In the genomic region with DNA sequence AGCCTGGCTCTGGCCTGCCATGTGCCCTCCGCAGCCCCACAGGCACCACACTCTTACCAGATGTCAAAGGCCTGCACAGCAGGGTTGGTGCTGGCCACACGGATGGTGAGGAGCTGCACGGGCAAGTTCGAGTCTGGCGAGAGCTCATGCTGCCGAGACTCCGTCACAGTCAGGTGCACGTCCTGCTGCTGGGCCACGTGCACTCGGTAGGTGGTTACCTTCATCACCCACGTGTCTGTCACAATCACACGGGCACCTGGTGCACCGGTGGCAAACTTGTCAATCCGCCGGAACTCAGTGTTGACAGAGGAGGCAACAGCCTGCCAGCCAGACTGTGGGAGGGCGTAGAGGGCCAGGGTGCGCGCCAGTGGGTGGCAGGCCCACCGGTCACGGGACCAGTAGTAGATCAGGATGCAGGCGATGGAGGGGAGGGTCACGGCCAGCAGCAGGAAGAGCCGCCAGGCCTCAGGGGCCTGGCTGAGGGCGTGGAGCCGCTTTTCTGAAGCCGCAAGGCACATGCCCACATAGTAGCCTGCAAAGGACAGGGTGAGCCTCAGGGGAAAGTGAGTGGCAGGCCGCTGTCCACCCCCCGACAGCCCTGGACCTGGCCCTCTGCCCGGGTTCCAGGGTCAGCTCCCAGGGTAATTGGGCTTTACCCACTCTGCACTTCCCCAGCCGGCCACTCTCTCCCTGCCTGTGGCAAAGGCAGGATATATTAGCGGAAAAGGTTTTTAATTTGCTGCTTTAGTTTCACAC, we compare ENCODE assay signal across 10 cellular contexts. TPM values are rescaled to one million over a fixed set of nuclear protein-coding genes. Genes with fewer than 3 reads are reported as not detected.
DNase-seq lines count a peak whose midpoint lies in the region; ATAC-seq and TF ChIP-seq lines count a peak whose summit lies in the region.
"Had no signal": no experiment of that assay in that cellular context is flagged by ENCODE, and none has a peak within 500 bp of the region (broad histone marks: within the 10 kb centered on the region; RNA-seq: fewer than 3 reads in every experiment).

No MANE protein-coding gene starts in this region.

- no peaks in the 10 kb centered on the region for H3K27me3 ChIP-seq in endodermal cell (ENCODE audit: control insufficient read depth, insufficient read depth, low read length, poor library complexity, severe bottlenecking)
- H3K27me3 ChIP-seq in prostate gland (replicated peaks; ENCODE audit: insufficient read depth): no peaks in the 10 kb centered on the region
- H3K27me3 ChIP-seq: dorsolateral prefrontal cortex had no signal

- peak overlapping the region; percentile 84 for H3K4me3 Mint-ChIP-seq in activated CD4-positive, alpha-beta T cell treated with anti-CD3 and anti-CD28 coated beads for 36 hours
- H3K4me3 Mint-ChIP-seq in endodermal cell: peak overlapping the region; percentile 93

- H3K9me3 ChIP-seq in endodermal cell (ENCODE audit: control insufficient read depth, low read length) (no peaks in the 10 kb centered on the region), prostate gland (no peaks in the 10 kb centered on the region)

- H3K9me3 Mint-ChIP-seq in activated CD4-positive, alpha-beta T cell treated with anti-CD3 and anti-CD28 coated beads for 36 hours (ENCODE audit: low read depth): no peaks in the 10 kb centered on the region
- no peaks in the 10 kb centered on the region for H3K9me3 Mint-ChIP-seq in endodermal cell

- no peaks in the 10 kb centered on the region for H3K27me3 Mint-ChIP-seq in activated CD4-positive, alpha-beta T cell treated with anti-CD3 and anti-CD28 coated beads for 36 hours
- no peaks in the 10 kb centered on the region for H3K27me3 Mint-ChIP-seq in endodermal cell (ENCODE audit: insufficient read depth)

- H3K4me1 Mint-ChIP-seq in activated CD4-positive, alpha-beta T cell treated with anti-CD3 and anti-CD28 coated beads for 36 hours: peaks cover 51% of the 10 kb centered on the region
- peaks cover 24% of the 10 kb centered on the region for H3K4me1 Mint-ChIP-seq in endodermal cell

- no peak for TF ChIP-seq POLR2A in NB4 (IDR thresholded peaks at IDR 0.05; ENCODE audit: extremely low read depth, insufficient read length)
- TF ChIP-seq POLR2A in prostate gland (IDR thresholded peaks at IDR 0.05): no peak

- POLR2A ChIA-PET in activated CD4-positive, alpha-beta T cell treated with anti-CD3 and anti-CD28 coated beads for 36 hours (lab: Charles Lee): no interaction called here

- intact Hi-C loops in activated CD4-positive, alpha-beta T cell treated with anti-CD3 and anti-CD28 coated beads for 36 hours (cut with DNase I, micrococcal nuclease): no loop called here
- intact Hi-C loops in prostate gland (cut with DNase I): loop anchor here (10.0 kb wide), 1 partner anchor 527 kb away; a partner anchor contains a TSS

- no peak overlapping the region for H3K27ac ChIP-seq in endodermal cell (ENCODE audit: low read depth, low read length)
- H3K27ac ChIP-seq in prostate gland: peak overlapping the region in 1 of 2 donors; percentile 58
- H3K27ac ChIP-seq: dorsolateral prefrontal cortex had no signal

- H3K36me3 Mint-ChIP-seq in activated CD4-positive, alpha-beta T cell treated with anti-CD3 and anti-CD28 coated beads for 36 hours (ENCODE audit: low read depth): peaks cover 45% of the 10 kb centered on the region
- peaks cover 9% of the 10 kb centered on the region for H3K36me3 Mint-ChIP-seq in endodermal cell (ENCODE audit: low read depth)

- peak overlapping the region; percentile 5 for H3K27ac Mint-ChIP-seq in activated CD4-positive, alpha-beta T cell treated with anti-CD3 and anti-CD28 coated beads for 36 hours
- H3K27ac Mint-ChIP-seq in endodermal cell: peak overlapping the region; percentile 4

- CTCF ChIA-PET in activated CD4-positive, alpha-beta T cell treated with anti-CD3 and anti-CD28 coated beads for 36 hours (lab: Charles Lee): interaction anchor here (1.5 to 13.1 kb wide), 3 partner anchors 12 to 92 kb away, joined by 4 to 196 read pairs (median 19); no protein-coding TSS in a partner anchor

- no peak overlapping the region for H3K9ac ChIP-seq in endodermal cell (ENCODE audit: extremely low read depth, low read length, poor library complexity, severe bottlenecking)

- no peak for TF ChIP-seq CTCF in NB4 (IDR thresholded peaks at IDR 0.05; ENCODE audit: low read depth, low read length)
- TF ChIP-seq CTCF in endodermal cell (conservative IDR thresholded peaks at IDR 0.05): no peak
- no peak for TF ChIP-seq CTCF in prostate gland (IDR thresholded peaks at IDR 0.05)

- WGBS in endodermal cell (ENCODE audit: insufficient coverage in 1 of 2, insufficient read length in 1 of 2), 2 experiments: 95 to 96% methylated on average over 31 of the region's 31 CpGs
- 77% methylated on average over 31 of the region's 31 CpGs for WGBS in prostate gland

- H3K36me3 ChIP-seq in endodermal cell (ENCODE audit: control insufficient read depth, insufficient read depth, low read length) (peaks cover 12% of the 10 kb centered on the region), prostate gland (peaks cover 0 to 3% of the 10 kb centered on the region in 2 donors)

- no peak for DNase-seq in activated CD4-positive, alpha-beta T cell treated with anti-CD3 and anti-CD28 coated beads for 36 hours
- DNase-seq in activated CD4-positive, alpha-beta T cell treated with anti-CD3 and anti-CD28 coated beads for 4 hours: no peak
- DNase-seq in NB4 (ENCODE audit: low read depth) (peak; percentile 29), endodermal cell (no peak), prostate gland (ENCODE audit: low spot score) (peak; percentile 62), NCI-H2029 (lab: John Stamatoyannopoulos, UW) (no peak), NCI-H187 (lab: John Stamatoyannopoulos, UW) (no peak)
- DNase-seq: stimulated activated CD4-positive, alpha-beta T cell treated with anti-CD3 and anti-CD28 coated beads, Interleukin-4, amount 100 ng/mL, for 1 hour had no signal

- peaks cover 3% of the 10 kb centered on the region for H3K4me1 ChIP-seq in endodermal cell (ENCODE audit: control insufficient read depth, insufficient read depth, low read length)
- peaks cover 32% of the 10 kb centered on the region for H3K4me1 ChIP-seq in prostate gland (replicated peaks)

- ATAC-seq in activated CD4-positive, alpha-beta T cell treated with anti-CD3 and anti-CD28 coated beads for 36 hours: no peak
- no peak for ATAC-seq in esophagus mucosa

- H3K4me3 ChIP-seq in NB4 (ENCODE audit: low read depth, low read length) (no peak overlapping the region), endodermal cell (ENCODE audit: low read length) (no peak overlapping the region), prostate gland (no peak overlapping the region)

RNA-seq across cellular contexts. Expression of a gene that starts 2.9 kb away (rescaled TPM):
- total RNA-seq in activated CD4-positive, alpha-beta T cell treated with anti-CD3 and anti-CD28 coated beads for 36 hours: 10 to 100 TPM; 13.7 to 14.6 TPM
- 10 to 100 TPM; 33.6 to 41.7 TPM for total RNA-seq in endodermal cell
- polyA plus RNA-seq in endodermal cell (2013, experiment 1 of 2): 32.2 TPM
- polyA plus RNA-seq in endodermal cell (2013, experiment 2 of 2): 32.2 TPM
- 10 to 100 TPM; 73.7 to 81.7 TPM for total RNA-seq in prostate gland
- 25.5 TPM for total RNA-seq in esophagus mucosa

RNA-seq across cellular contexts. Expression of a gene that starts 3.0 kb away (rescaled TPM):
- total RNA-seq in activated CD4-positive, alpha-beta T cell treated with anti-CD3 and anti-CD28 coated beads for 36 hours: 100 to 1,000 TPM; 197 to 206 TPM
- 100 to 1,000 TPM; 113 to 182 TPM for total RNA-seq in endodermal cell
- polyA plus RNA-seq in endodermal cell (2013, experiment 1 of 2): 142 TPM
- polyA plus RNA-seq in endodermal cell (2013, experiment 2 of 2): 150 TPM
- 10 to 100 TPM in 1 of 2 donors, 1 to 10 TPM in 1; 4.3 to 35.6 TPM for total RNA-seq in prostate gland
- total RNA-seq in esophagus mucosa: 34.4 TPM

RNA-seq across cellular contexts. Expression of a gene that starts 6.2 kb away (rescaled TPM):
- total RNA-seq in activated CD4-positive, alpha-beta T cell treated with anti-CD3 and anti-CD28 coated beads for 36 hours: 100 to 1,000 TPM; 113 to 134 TPM
- total RNA-seq in endodermal cell: 10 to 100 TPM; 52.1 to 60.7 TPM
- polyA plus RNA-seq in endodermal cell (2013, experiment 1 of 2): 50.7 TPM
- 48.2 TPM for polyA plus RNA-seq in endodermal cell (2013, experiment 2 of 2)
- total RNA-seq in prostate gland: 10 to 100 TPM; 46.7 to 84.5 TPM
- total RNA-seq in esophagus mucosa: 31.3 TPM

RNA-seq across cellular contexts. Expression of a gene that starts 34.2 kb away (rescaled TPM):
- total RNA-seq in activated CD4-positive, alpha-beta T cell treated with anti-CD3 and anti-CD28 coated beads for 36 hours: 1 to 10 TPM; 2.0 to 2.5 TPM
- 1 to 10 TPM; 3.7 to 4.9 TPM for total RNA-seq in endodermal cell
- polyA plus RNA-seq in endodermal cell (2013, experiment 1 of 2): 3.0 TPM
- 3.6 TPM for polyA plus RNA-seq in endodermal cell (2013, experiment 2 of 2)
- total RNA-seq in prostate gland: 10 to 100 TPM in 1 of 2 donors, 1 to 10 TPM in 1; 2.3 to 16.8 TPM
- 0.92 TPM for total RNA-seq in esophagus mucosa

Comparison
In these comparisons a context has a peak if more than half of its experiments do, and no peak if none do; other contexts are left out.
1. DNase-seq: peak in NB4 (single experiment) and prostate gland (single experiment); none in activated CD4-positive, alpha-beta T cell treated with anti-CD3 and anti-CD28 coated beads for 36 hours (single experiment), activated CD4-positive, alpha-beta T cell treated with anti-CD3 and anti-CD28 coated beads for 4 hours (0 of 2), endodermal cell (single experiment), NCI-H2029 (single experiment) and NCI-H187 (0 of 2).